In genomic region chr1:169866577-169866976, GRCh38 we compare ENCODE assay signal across 1 cellular context.
TF ChIP-seq lines count a peak whose summit lies in the region.

No MANE protein-coding gene starts in this region.

TF ChIP-seq in SK-N-SH treated with all-trans-retinoic acid at 6 μM for 48 hours, 23 proteins besides CTCF, POLR2A, EP300 and RAD21 (continued from another document):
- TF ChIP-seq POU6F1 (CRISPR knock-in tag; IDR thresholded peaks at IDR 0.05; ENCODE audit: borderline replicate concordance, low read depth) (no peak), TCF4 (CRISPR knock-in tag; IDR thresholded peaks at IDR 0.05; ENCODE audit: borderline replicate concordance) (no peak), ESRRG (CRISPR knock-in tag; IDR thresholded peaks at IDR 0.05) (no peak), BACH2 (CRISPR knock-in tag; IDR thresholded peaks at IDR 0.05; ENCODE audit: borderline replicate concordance) (no peak), TOX (CRISPR knock-in tag; IDR thresholded peaks at IDR 0.05; ENCODE audit: borderline replicate concordance) (no peak)
